In genomic region chr10:77609781-77610272, GRCh38 we compare ENCODE assay signal across 14 cellular contexts. TPM values are rescaled to one million over a fixed set of nuclear protein-coding genes. Genes with fewer than 3 reads are reported as not detected.
DNase-seq lines count a peak whose midpoint lies in the region; ATAC-seq and TF ChIP-seq lines count a peak whose summit lies in the region.
"Had no signal": no experiment of that assay in that cellular context is flagged by ENCODE, and none has a peak within 500 bp of the region (broad histone marks: within the 10 kb centered on the region; RNA-seq: fewer than 3 reads in every experiment).

No MANE protein-coding gene starts in this region.

- DNase-seq in NB4 (ENCODE audit: low read depth) (peak; percentile 26), fibroblast of peridontal ligament (ENCODE audit: extremely low read depth) (peak; percentile 72), psoas muscle (no peak), neural progenitor cell (ENCODE audit: low spot score) (no peak)
- DNase-seq: activated CD8-positive, alpha-beta memory T cell treated with anti-CD3 and anti-CD28 coated beads, Interleukin-2, amount 10 ng/mL, durations not matched to agents 7 days and 5 days; activated naive CD8-positive, alpha-beta T cell treated with anti-CD3 and anti-CD28 coated beads for 36 hours; KG1; lower lobe of right lung; NCI-H524 had no signal

- peaks cover 11% of the 10 kb centered on the region for H3K27me3 Mint-ChIP-seq in neural progenitor cell (ENCODE audit: insufficient read depth, low read depth)
- H3K27me3 Mint-ChIP-seq: activated naive CD8-positive, alpha-beta T cell treated with anti-CD3 and anti-CD28 coated beads for 36 hours had no signal

- H3K27me3 ChIP-seq in psoas muscle (ENCODE audit: insufficient read depth in 3 of 3, low read length in 2 of 3) (no peaks in the 10 kb centered on the region), neural progenitor cell (no peaks in the 10 kb centered on the region)

- no peak for TF ChIP-seq POLR2A in NB4 (IDR thresholded peaks at IDR 0.05; ENCODE audit: extremely low read depth, insufficient read length)

- H3K9me3 ChIP-seq in psoas muscle, result no peaks in the 10 kb centered on the region
- no peaks in the 10 kb centered on the region for H3K9me3 ChIP-seq in neural progenitor cell (ENCODE audit: low read depth)
- H3K9me3 ChIP-seq: lower lobe of right lung had no signal

- peaks cover 20% of the 10 kb centered on the region for H3K4me1 Mint-ChIP-seq in neural progenitor cell
- H3K4me1 Mint-ChIP-seq: activated CD8-positive, alpha-beta memory T cell treated with anti-CD3 and anti-CD28 coated beads, Interleukin-2, amount 10 ng/mL, durations not matched to agents 7 days and 5 days; activated naive CD8-positive, alpha-beta T cell treated with anti-CD3 and anti-CD28 coated beads for 36 hours had no signal

- H3K4me1 ChIP-seq in psoas muscle, result peaks cover 15% of the 10 kb centered on the region
- peaks cover 16% of the 10 kb centered on the region for H3K4me1 ChIP-seq in neural progenitor cell
- H3K4me1 ChIP-seq: lower lobe of right lung had no signal

- no peak overlapping the region for H3K4me2 ChIP-seq in neural progenitor cell

- H3K9me3 Mint-ChIP-seq in neural progenitor cell, result no peaks in the 10 kb centered on the region
- H3K9me3 Mint-ChIP-seq: activated naive CD8-positive, alpha-beta T cell treated with anti-CD3 and anti-CD28 coated beads for 36 hours had no signal

- no peaks in the 10 kb centered on the region for H3K79me2 ChIP-seq in neural progenitor cell (ENCODE audit: low read depth)

- H3K36me3 ChIP-seq in psoas muscle (ENCODE audit: insufficient read depth in 1 of 2, low read depth in 1 of 2), result no peaks in the 10 kb centered on the region
- no peaks in the 10 kb centered on the region for H3K36me3 ChIP-seq in neural progenitor cell
- H3K36me3 ChIP-seq: lower lobe of right lung had no signal

- no peaks in the 10 kb centered on the region for H3F3A ChIP-seq in neural progenitor cell (ENCODE audit: low read depth)

- no peak overlapping the region for H3K4me3 Mint-ChIP-seq in neural progenitor cell
- H3K4me3 Mint-ChIP-seq: activated CD8-positive, alpha-beta memory T cell treated with anti-CD3 and anti-CD28 coated beads, Interleukin-2, amount 10 ng/mL, durations not matched to agents 7 days and 5 days; activated naive CD8-positive, alpha-beta T cell treated with anti-CD3 and anti-CD28 coated beads for 36 hours had no signal

- no peak overlapping the region for H3K9ac ChIP-seq in neural progenitor cell

- intact Hi-C loops in psoas muscle (cut with DNase I), result no loop called here

- no peaks in the 10 kb centered on the region for H3K36me3 Mint-ChIP-seq in neural progenitor cell
- H3K36me3 Mint-ChIP-seq: activated CD8-positive, alpha-beta memory T cell treated with anti-CD3 and anti-CD28 coated beads, Interleukin-2, amount 10 ng/mL, durations not matched to agents 7 days and 5 days; activated naive CD8-positive, alpha-beta T cell treated with anti-CD3 and anti-CD28 coated beads for 36 hours had no signal

- peak; percentile 65 for ATAC-seq in GM18868 (IDR thresholded peaks at IDR 0.05; ENCODE audit: unreplicated experiment)
- ATAC-seq in psoas muscle, result peak; percentile 30 to 82 (median 49)
- no peak for ATAC-seq in GM21576 (IDR thresholded peaks at IDR 0.05; ENCODE audit: unreplicated experiment)
- no peak for ATAC-seq in HG02938 (IDR thresholded peaks at IDR 0.05; ENCODE audit: unreplicated experiment)
- no peak for ATAC-seq in GM21737 (IDR thresholded peaks at IDR 0.05; ENCODE audit: unreplicated experiment)
- ATAC-seq: activated CD8-positive, alpha-beta memory T cell treated with anti-CD3 and anti-CD28 coated beads, Interleukin-2, amount 10 ng/mL, durations not matched to agents 7 days and 5 days; lower lobe of right lung; Right ventricle myocardium inferior had no signal

- H2AFZ ChIP-seq in neural progenitor cell (replicated peaks), result no peak overlapping the region

- peak overlapping the region; percentile 25 for H3K27ac ChIP-seq in psoas muscle
- no peak overlapping the region for H3K27ac ChIP-seq in neural progenitor cell
- H3K27ac ChIP-seq: lower lobe of right lung had no signal

- no peak overlapping the region for H3K4me3 ChIP-seq in NB4 (ENCODE audit: low read depth, low read length)
- no peak overlapping the region for H3K4me3 ChIP-seq in psoas muscle
- H3K4me3 ChIP-seq in neural progenitor cell, result no peak overlapping the region
- H3K4me3 ChIP-seq: lower lobe of right lung had no signal

- TF ChIP-seq CTCF in NB4 (IDR thresholded peaks at IDR 0.05; ENCODE audit: low read depth, low read length) (no peak), psoas muscle (IDR thresholded peaks at IDR 0.05) (no peak), neural progenitor cell (IDR thresholded peaks at IDR 0.05) (no peak)

- no peak overlapping the region for H3K27ac Mint-ChIP-seq in neural progenitor cell
- H3K27ac Mint-ChIP-seq: activated CD8-positive, alpha-beta memory T cell treated with anti-CD3 and anti-CD28 coated beads, Interleukin-2, amount 10 ng/mL, durations not matched to agents 7 days and 5 days; activated naive CD8-positive, alpha-beta T cell treated with anti-CD3 and anti-CD28 coated beads for 36 hours had no signal

- no peaks in the 10 kb centered on the region for H4K20me1 ChIP-seq in neural progenitor cell (ENCODE audit: low read depth)

- WGBS in psoas muscle, 3 donors, result 34 to 55% (median 38%) methylated on average over 5 of the region's 5 CpGs

RNA-seq across cellular contexts. Expression of gene KCNMA1, which starts 27.8 kb away (rescaled TPM):
- 10 to 100 TPM in 3 of 4 donors, 1 to 10 TPM in 1; 7.9 to 53.0 (median 21.3) TPM for total RNA-seq in psoas muscle
- 10 to 100 TPM; 41.9 to 49.0 (median 47.4) TPM for polyA plus RNA-seq in psoas muscle
- 2.4 and 3.7 TPM in 2 replicates for total RNA-seq in neural progenitor cell (ENCODE audit: low replicate concordance)
- total RNA-seq: activated naive CD8-positive, alpha-beta T cell treated with anti-CD3 and anti-CD28 coated beads for 36 hours had no signal

Comparison
In these comparisons a context has a peak if more than half of its experiments do, and no peak if none do; other contexts are left out.
1. ATAC-seq: peak in GM18868 (single experiment) and psoas muscle (4 of 4); none in GM21576 (single experiment), HG02938 (single experiment) and GM21737 (single experiment).
2. DNase-seq: peak in NB4 (single experiment) and fibroblast of peridontal ligament (single experiment); none in psoas muscle (0 of 2) and neural progenitor cell (single experiment).